Comparison of ENCODE assay signal across 8 cellular contexts in genomic region chr1:21573971-21574458, GRCh38.
DNase-seq lines count a peak whose midpoint lies in the region; ATAC-seq and TF ChIP-seq lines count a peak whose summit lies in the region.

No MANE protein-coding gene starts in this region.

- no peaks in the 10 kb centered on the region for H3K79me2 ChIP-seq in H9 (ENCODE audit: insufficient read depth, low read length)

- no peak overlapping the region for H4K5ac ChIP-seq in H9 (ENCODE audit: insufficient read length, low read depth, low read length)

- no peak for TF ChIP-seq EP300 in sigmoid colon (IDR thresholded peaks at IDR 0.05)

- intact Hi-C loops in sigmoid colon (cut with DNase I): loop anchor here (2.0 kb wide), 1 partner anchor 65 kb away; the partner anchor contains the start of gene ALPL

- peaks cover 2% of the 10 kb centered on the region; the same call in 1 of the 2 replicates for H3K4me1 ChIP-seq in H9 (ENCODE audit: insufficient read depth, low read length)
- H3K4me1 ChIP-seq in sigmoid colon: peaks cover 0 to 14% (median 13%) of the 10 kb centered on the region in 4 donors

- H4K8ac ChIP-seq in H9 (replicated peaks; ENCODE audit: insufficient read length, low read depth, low read length): no peak overlapping the region

- peaks cover 14 to 24% of the 10 kb centered on the region in 2 experiments for H3K4me1 Mint-ChIP-seq in H9

- H2BK20ac ChIP-seq in H9 (ENCODE audit: low read depth, low read length, poor library complexity, severe bottlenecking): no peak overlapping the region

- no peak overlapping the region for H2BK12ac ChIP-seq in H9 (ENCODE audit: insufficient read length, low read depth, low read length)

- no peaks in the 10 kb centered on the region for H3K9me3 Mint-ChIP-seq in H9

- H3K23me2 ChIP-seq in H9 (ENCODE audit: insufficient read length, low read depth, low read length, poor library complexity, severe bottlenecking): peaks cover 2% of the 10 kb centered on the region

- no peak overlapping the region for H3K18ac ChIP-seq in H9 (ENCODE audit: insufficient read length, low read depth, low read length)

- H3K9me3 ChIP-seq in H9 (ENCODE audit: control insufficient read depth, low read depth, low read length) (no peaks in the 10 kb centered on the region), sigmoid colon (no peaks in the 10 kb centered on the region)

- H3K9ac ChIP-seq in H9 (ENCODE audit: extremely low read depth, insufficient read length, low read length): no peak overlapping the region

- H2BK5ac ChIP-seq in H9 (ENCODE audit: insufficient read length, low read length): no peak overlapping the region

- H3K4me3 ChIP-seq in AG09309 (ENCODE audit: control insufficient read depth, low read depth, low read length) (no peak overlapping the region), sigmoid colon (no peak overlapping the region)

- no peak overlapping the region for H4K91ac ChIP-seq in H9 (ENCODE audit: insufficient read length, low read depth, low read length)

- H3K36me3 Mint-ChIP-seq in H9 (ENCODE audit: insufficient read depth in 1 of 3, low read depth in 3 of 3): peaks cover 2 to 7% (median 6%) of the 10 kb centered on the region in 3 experiments; a peak in 3 of 7 replicates

- no peaks in the 10 kb centered on the region for H4K20me1 ChIP-seq in H9 (ENCODE audit: control insufficient read depth, insufficient read depth, insufficient read length)

- no peak overlapping the region for H2BK15ac ChIP-seq in H9 (ENCODE audit: low read depth, low read length)

- peak overlapping the region in 1 of 2 experiments; percentile 38; a peak in 1 of 5 replicates for H3K4me3 Mint-ChIP-seq in H9

- TF ChIP-seq POLR2A in sigmoid colon (IDR thresholded peaks at IDR 0.05): no peak

- H3K27me3 ChIP-seq in H9 (ENCODE audit: insufficient read depth, low read length) (no peaks in the 10 kb centered on the region), sigmoid colon (no peaks in the 10 kb centered on the region)

- no peak overlapping the region for H3K4me2 ChIP-seq in H9 (ENCODE audit: insufficient read depth, insufficient read length, low read length)

- H3T11ph ChIP-seq in H9 (ENCODE audit: low read length): no peak overlapping the region

- H3K4ac ChIP-seq in H9 (ENCODE audit: low read depth, low read length): no peak overlapping the region

- no peak for DNase-seq in AG09309 (ENCODE audit: low read depth)
- DNase-seq in H9: peak; percentile 86
- DNase-seq in NCI-H345 (lab: John Stamatoyannopoulos, UW): peak; percentile 97
- peak; percentile 63 for DNase-seq in amniotic epithelial cell (ENCODE audit: low read depth)
- DNase-seq in hepatic stellate cell (ENCODE audit: low spot score): peak; percentile 80
- peak; percentile 77 for DNase-seq in sigmoid colon

- no peak overlapping the region for H2AK5ac ChIP-seq in H9 (ENCODE audit: insufficient read length, low read length)

- peak overlapping the region in 1 of 3 experiments; percentile 94; a peak in 2 of 7 replicates for H3K27ac Mint-ChIP-seq in H9

- no peaks in the 10 kb centered on the region; the same call in 1 of the 2 replicates for H3K27me3 Mint-ChIP-seq in H9 (ENCODE audit: low read depth)

- H3K14ac ChIP-seq in H9 (ENCODE audit: insufficient read depth, low read length): no peak overlapping the region

- H3K79me1 ChIP-seq in H9 (ENCODE audit: insufficient read depth, low read depth, low read length, poor library complexity, severe bottlenecking): no peaks in the 10 kb centered on the region

- no peak overlapping the region for H3K56ac ChIP-seq in H9 (ENCODE audit: insufficient read length, low read depth, low read length)

- no peaks in the 10 kb centered on the region for H3K36me3 ChIP-seq in sigmoid colon

- no peak overlapping the region for H2BK120ac ChIP-seq in H9 (ENCODE audit: low read depth, low read length, poor library complexity, severe bottlenecking)

- ATAC-seq in GM18498 (IDR thresholded peaks at IDR 0.05; ENCODE audit: unreplicated experiment) (no peak), HG03521 (IDR thresholded peaks at IDR 0.05; ENCODE audit: unreplicated experiment) (no peak)

- no peak overlapping the region for H3K23ac ChIP-seq in H9 (ENCODE audit: insufficient read length, low read depth, low read length)

- WGBS in H9 (ENCODE audit: extremely low coverage, insufficient read length, low lambda C conversion rate): no CpG with 5 or more reads among the region's 11 CpGs
- WGBS in sigmoid colon, 2 donors: 5 to 13% methylated on average over 11 of the region's 11 CpGs

- H2AFZ ChIP-seq in H9 (ENCODE audit: low read length): no peak overlapping the region

- no peak overlapping the region for H3K27ac ChIP-seq in H9 (ENCODE audit: insufficient read length, low read depth, low read length)
- peak overlapping the region in 3 of 4 donors; percentile 33 to 85 (median 60) for H3K27ac ChIP-seq in sigmoid colon

- TF ChIP-seq CTCF in AG09309 (IDR thresholded peaks at IDR 0.05; ENCODE audit: control insufficient read depth, insufficient read depth, low read depth, low read length, missing control alignments) (peak; percentile 77), H9 (conservative IDR thresholded peaks at IDR 0.05) (peak; percentile 76), sigmoid colon (IDR thresholded peaks at IDR 0.05) (peak in 3 of 4 experiments; percentile 19 to 34 (median 19))

Comparison
In these comparisons a context has a peak if more than half of its experiments do, and no peak if none do; other contexts are left out.
1. CTCF ChIP-seq: peak in every context shown above with its lines; median percentile 77 in AG09309; 76 in H9; 19 in sigmoid colon.